ENCODE assay signal across 35 cellular contexts in genomic region chr10:86686972-86687371, GRCh38. TPM values are rescaled to one million over a fixed set of nuclear protein-coding genes. Genes with fewer than 3 reads are reported as not detected.
DNase-seq lines count a peak whose midpoint lies in the region; ATAC-seq and TF ChIP-seq lines count a peak whose summit lies in the region.
"Had no signal": no experiment of that assay in that cellular context is flagged by ENCODE, and none has a peak within 500 bp of the region (broad histone marks: within the 10 kb centered on the region; RNA-seq: fewer than 3 reads in every experiment).

No MANE protein-coding gene starts in this region.

- no peaks in the 10 kb centered on the region for H3K9me3 Mint-ChIP-seq in CD4-positive, alpha-beta T cell
- H3K9me3 Mint-ChIP-seq: activated CD4-positive, alpha-beta memory T cell treated with anti-CD3 and anti-CD28 coated beads, Interleukin-2, amount 10 ng/mL, durations not matched to agents 7 days and 5 days; memory B cell; stimulated activated memory B cell treated with anti-CD40 and anti-IgM and Interleukin-4, amounts not matched to agents 10 μg/mL and 1 μg/mL and 100 μg/mL, for 72 hours; T-helper 2 cell treated with Interferon-gamma antibody and Interleukin-4, amounts not matched to agents 5 μg/mL and 100 μg/mL, for 36 hours had no signal

- no peak overlapping the region for H3K4me3 Mint-ChIP-seq in CD4-positive, alpha-beta T cell
- H3K4me3 Mint-ChIP-seq: activated CD4-positive, alpha-beta memory T cell treated with anti-CD3 and anti-CD28 coated beads, Interleukin-2, amount 10 ng/mL, durations not matched to agents 7 days and 5 days; memory B cell; stimulated activated memory B cell treated with anti-CD40 and anti-IgM and Interleukin-4, amounts not matched to agents 10 μg/mL and 1 μg/mL and 100 μg/mL, for 72 hours; T-helper 2 cell treated with Interferon-gamma antibody and Interleukin-4, amounts not matched to agents 5 μg/mL and 100 μg/mL, for 36 hours had no signal

- POLR2A ChIA-PET in CD4-positive, alpha-beta T cell (lab: Charles Lee), result no interaction called here

- TF ChIP-seq EP300 in sigmoid colon (IDR thresholded peaks at IDR 0.05), result no peak

- H3K27me3 Mint-ChIP-seq in CD4-positive, alpha-beta T cell, result peaks cover 10% of the 10 kb centered on the region
- H3K27me3 Mint-ChIP-seq: activated CD4-positive, alpha-beta memory T cell treated with anti-CD3 and anti-CD28 coated beads, Interleukin-2, amount 10 ng/mL, durations not matched to agents 7 days and 5 days had no signal

- H3K9me3 ChIP-seq in right cardiac atrium (ENCODE audit: control insufficient read depth, low read length), result no peaks in the 10 kb centered on the region
- no peaks in the 10 kb centered on the region for H3K9me3 ChIP-seq in sigmoid colon
- no peaks in the 10 kb centered on the region for H3K9me3 ChIP-seq in CD4-positive, alpha-beta T cell (ENCODE audit: control insufficient read depth, low read length)
- H3K9me3 ChIP-seq in body of pancreas, result no peaks in the 10 kb centered on the region
- H3K9me3 ChIP-seq: Caco-2, suprapubic skin had no signal

- H3K4me3 ChIP-seq in right cardiac atrium (ENCODE audit: low read length) (no peak overlapping the region), sigmoid colon (no peak overlapping the region), body of pancreas (no peak overlapping the region)
- H3K4me3 ChIP-seq: suprapubic skin had no signal

- H3K27ac ChIP-seq in right cardiac atrium (ENCODE audit: low read length) (peak overlapping the region; percentile 16), sigmoid colon (peak overlapping the region; percentile 68 to 95 (median 92)), body of pancreas (no peak overlapping the region)
- H3K27ac ChIP-seq in CD4-positive, alpha-beta T cell (ENCODE audit: low read depth, low read length), result no peak overlapping the region
- H3K27ac ChIP-seq: C4-2B, suprapubic skin had no signal

- no peaks in the 10 kb centered on the region for H3K4me1 ChIP-seq in right cardiac atrium (ENCODE audit: control insufficient read depth, insufficient read depth, low read length)
- peaks cover 0 to 99% (median 81%) of the 10 kb centered on the region in 4 donors for H3K4me1 ChIP-seq in sigmoid colon
- H3K4me1 ChIP-seq in body of pancreas, result peaks cover 7% of the 10 kb centered on the region
- H3K4me1 ChIP-seq: Caco-2 had no signal

- TF ChIP-seq CTCF in sigmoid colon (IDR thresholded peaks at IDR 0.05), result no peak
- no peak for TF ChIP-seq CTCF in CD4-positive, alpha-beta T cell (IDR thresholded peaks at IDR 0.05)
- TF ChIP-seq CTCF in body of pancreas (IDR thresholded peaks at IDR 0.05), result no peak

- H3K36me3 ChIP-seq in sigmoid colon, result peaks cover 0 to 9% (median under 1%) of the 10 kb centered on the region in 4 donors
- H3K36me3 ChIP-seq in body of pancreas (replicated peaks in 1 of 2; ENCODE audit: insufficient read depth in 1 of 2, low read depth in 2 of 2), result no peaks in the 10 kb centered on the region
- H3K36me3 ChIP-seq: suprapubic skin had no signal

- TF ChIP-seq POLR2A in sigmoid colon (IDR thresholded peaks at IDR 0.05) (no peak), body of pancreas (IDR thresholded peaks at IDR 0.05) (no peak)

- peaks cover 5% of the 10 kb centered on the region for H3K4me1 Mint-ChIP-seq in CD4-positive, alpha-beta T cell (ENCODE audit: low read depth)

- peak; percentile 71 for DNase-seq in Right ventricle myocardium superior
- no peak for DNase-seq in left cardiac atrium
- DNase-seq in right cardiac atrium, result peak in 2 of 3 donors; percentile 71 to 76
- no peak for DNase-seq in sigmoid colon
- no peak for DNase-seq in CD4-positive, alpha-beta T cell
- no peak for DNase-seq in body of pancreas
- no peak for DNase-seq in NCI-H748 (lab: John Stamatoyannopoulos, UW; ENCODE audit: unreplicated experiment)
- DNase-seq: 8988T; activated CD4-positive, alpha-beta memory T cell treated with anti-CD3 and anti-CD28 coated beads, Interleukin-2, amount 10 ng/mL, durations not matched to agents 7 days and 5 days; activated CD4-positive, alpha-beta T cell treated with anti-CD3 and anti-CD28 coated beads for 1 hour; activated CD8-positive, alpha-beta memory T cell treated with anti-CD3 and anti-CD28 coated beads, Interleukin-2, amount 50 U/mL, for 4 hours; activated naive CD4-positive, alpha-beta T cell; Caco-2; cerebellar nuclear complex; DMS79; hypothalamus; Karpas-422; MV-4-11; NCI-H146; PC-3; posterior cingulate gyrus; stimulated activated CD4-positive, alpha-beta T cell treated with anti-CD3 and anti-CD28 coated beads, Interleukin-15, amount 100 ng/mL, for 24 hours had no signal

- no peak overlapping the region for H3K27ac Mint-ChIP-seq in CD4-positive, alpha-beta T cell
- H3K27ac Mint-ChIP-seq: activated CD4-positive, alpha-beta memory T cell treated with anti-CD3 and anti-CD28 coated beads, Interleukin-2, amount 10 ng/mL, durations not matched to agents 7 days and 5 days; memory B cell; stimulated activated memory B cell treated with anti-CD40 and anti-IgM and Interleukin-4, amounts not matched to agents 10 μg/mL and 1 μg/mL and 100 μg/mL, for 72 hours; T-helper 2 cell treated with Interferon-gamma antibody and Interleukin-4, amounts not matched to agents 5 μg/mL and 100 μg/mL, for 36 hours had no signal

- H3K36me3 Mint-ChIP-seq in CD4-positive, alpha-beta T cell (ENCODE audit: low read depth), result no peaks in the 10 kb centered on the region
- H3K36me3 Mint-ChIP-seq: memory B cell; stimulated activated memory B cell treated with anti-CD40 and anti-IgM and Interleukin-4, amounts not matched to agents 10 μg/mL and 1 μg/mL and 100 μg/mL, for 72 hours had no signal

- WGBS in right cardiac atrium, result 79% methylated on average over 19 of the region's 19 CpGs
- 90 to 93% methylated on average over 19 of the region's 19 CpGs for WGBS in sigmoid colon, 2 donors
- WGBS in body of pancreas, 2 donors, result 77 to 84% methylated on average over 17 to 19 of the region's 19 CpGs

- intact Hi-C loops in Right ventricle myocardium superior (cut with DNase I), result no loop called here
- intact Hi-C loops in left cardiac atrium (cut with DNase I), result loop anchor here in 1 of 2 donors (5.0 kb wide), 1 partner anchor 210 kb away; no protein-coding TSS in a partner anchor
- intact Hi-C loops in right cardiac atrium (cut with DNase I), result no loop called here
- intact Hi-C loops in sigmoid colon (cut with DNase I), result loop anchor here (10.0 kb wide), 1 partner anchor 408 kb away; the partner anchor contains the start of genes GLUD1 and SHLD2
- intact Hi-C loops in CD4-positive, alpha-beta T cell (cut with DNase I, micrococcal nuclease), result loop anchor here in 1 of 2 experiments (10.0 kb wide), 2 partner anchors 278 to 458 kb away; partner anchors contain the start of gene ADIRF
- intact Hi-C loops in body of pancreas (cut with DNase I), result no loop called here

- ATAC-seq in Right ventricle myocardium superior (ENCODE audit: poor library complexity) (peak; percentile 1), left cardiac atrium (no peak), right cardiac atrium (no peak), body of pancreas (no peak), HG03460 (IDR thresholded peaks at IDR 0.05; ENCODE audit: unreplicated experiment) (no peak)
- ATAC-seq in CD4-positive, alpha-beta T cell (ENCODE audit: poor library complexity), result no peak
- ATAC-seq: HCT116; HepG2; PC-3; sciatic nerve; stimulated activated memory B cell treated with anti-CD40 and anti-IgM and Interleukin-4, amounts not matched to agents 10 μg/mL and 1 μg/mL and 100 μg/mL, for 72 hours had no signal

- H3K27me3 ChIP-seq in right cardiac atrium (ENCODE audit: control insufficient read depth, insufficient read depth) (no peaks in the 10 kb centered on the region), sigmoid colon (no peaks in the 10 kb centered on the region), body of pancreas (no peaks in the 10 kb centered on the region)
- H3K27me3 ChIP-seq in CD4-positive, alpha-beta T cell (ENCODE audit: control insufficient read depth, insufficient read depth, low read length), result no peaks in the 10 kb centered on the region

- CTCF ChIA-PET in CD4-positive, alpha-beta T cell (lab: Charles Lee), result no interaction called here

RNA-seq across cellular contexts. Expression of gene LDB3, which starts 18.7 kb away (rescaled TPM):
- total RNA-seq in Right ventricle myocardium superior (1,375 TPM), left cardiac atrium (100 to 1,000 TPM; 585 to 779 TPM), right cardiac atrium (1,000 to 10,000 TPM in 1 of 4 donors, 100 to 1,000 TPM in 3; 738 to 1,111 (median 934) TPM), sigmoid colon (10 to 100 TPM; 13.2 to 42.1 (median 22.4) TPM), body of pancreas (under 1 TPM; 0.66 to 0.78 TPM)
- polyA plus RNA-seq in right cardiac atrium (1,223 TPM), sigmoid colon (1 to 10 TPM; 1.2 to 1.9 (median 1.8) TPM)
- total RNA-seq in CD4-positive, alpha-beta T cell, result under 1 TPM; 0.05 to 0.08 TPM
- total RNA-seq: HepG2 had no signal
- polyA plus RNA-seq: HepG2 had no signal

RNA-seq across cellular contexts. Expression of gene OPN4, which starts 32.6 kb away (rescaled TPM):
- 0.40 TPM for total RNA-seq in Right ventricle myocardium superior
- total RNA-seq in left cardiac atrium, result under 1 TPM; 0.12 to 0.18 TPM
- total RNA-seq in right cardiac atrium, result 1 to 10 TPM in 2 of 4 donors, under 1 TPM in 2; 0.32 to 1.2 (median 0.95) TPM
- polyA plus RNA-seq in right cardiac atrium, result 0.93 TPM
- not detected for total RNA-seq in sigmoid colon
- polyA plus RNA-seq in sigmoid colon, result under 1 TPM in 1 of 3 donors, not detected in 2; 0.04 TPM
- total RNA-seq in CD4-positive, alpha-beta T cell, result not detected
- total RNA-seq in body of pancreas, result not detected
- total RNA-seq: activated CD4-positive, alpha-beta memory T cell treated with anti-CD3 and anti-CD28 coated beads, Interleukin-2, amount 10 ng/mL, durations not matched to agents 7 days and 5 days; Caco-2; frontal cortex; HepG2; myocyte; NCI-H460; PC-3; urinary bladder had no signal
- polyA plus RNA-seq: HepG2 had no signal

Comparison
In these comparisons a context has a peak if more than half of its experiments do, and no peak if none do; other contexts are left out.
1. DNase-seq: peak in Right ventricle myocardium superior (single experiment) and right cardiac atrium (2 of 3); none in left cardiac atrium (single experiment), sigmoid colon (single experiment), CD4-positive, alpha-beta T cell (0 of 10), body of pancreas (0 of 4) and NCI-H748 (single experiment).
2. H3K27ac ChIP-seq: peak in right cardiac atrium (single experiment) and sigmoid colon (4 of 4); none in CD4-positive, alpha-beta T cell (single experiment) and body of pancreas (0 of 4).
3. RNA of gene LDB3, which starts 18.7 kb away (total RNA-seq): 1,375 TPM in Right ventricle myocardium superior (single experiment), 738 to 1,111 TPM in right cardiac atrium and 585 to 779 TPM in left cardiac atrium; 13.2 to 42.1 TPM in sigmoid colon, 0.66 to 0.78 TPM in body of pancreas and 0.05 to 0.08 TPM in CD4-positive, alpha-beta T cell; every median in the first group is over 10 times any median in the second.